Comparison of ENCODE assay signal across 18 cellular contexts in the genomic region with DNA sequence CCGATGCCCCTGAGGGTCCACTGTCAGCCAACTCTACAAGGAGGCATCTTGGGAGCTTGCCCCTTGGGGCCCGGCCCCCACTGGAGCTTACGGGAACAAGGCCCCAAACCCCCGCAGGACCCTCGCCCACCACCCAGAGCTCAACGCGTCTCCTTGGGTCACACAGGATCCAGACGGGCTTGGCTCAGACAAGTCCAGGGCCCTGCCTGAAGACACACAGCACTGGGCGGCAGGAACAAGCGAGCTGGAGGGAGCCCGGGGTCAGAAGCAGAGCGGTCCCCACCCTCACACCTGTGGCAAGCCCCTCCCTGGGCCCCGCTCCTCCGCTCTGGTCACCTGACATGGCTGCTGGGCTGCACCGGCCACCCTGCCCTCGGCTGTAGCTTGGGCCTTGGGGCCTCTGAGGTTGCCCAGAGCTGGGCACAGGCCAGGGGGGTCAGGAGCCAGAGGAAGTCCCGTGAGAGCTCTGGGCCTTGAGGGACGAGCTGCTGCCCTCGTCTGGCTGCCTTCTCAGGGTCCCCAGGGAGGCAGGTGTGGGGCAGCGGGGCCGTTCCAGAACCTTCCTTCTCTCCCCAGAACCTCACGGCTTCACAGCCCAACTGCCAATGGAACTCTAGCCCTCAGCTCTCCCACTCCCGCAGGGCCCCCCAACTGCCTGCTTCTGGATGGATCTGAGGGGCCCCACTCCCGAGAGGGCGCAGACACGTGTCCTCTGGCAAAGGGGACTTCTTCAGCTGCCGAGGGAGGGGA. TPM values are rescaled to one million over a fixed set of nuclear protein-coding genes. Genes with fewer than 3 reads are reported as not detected.
DNase-seq lines count a peak whose midpoint lies in the region; ATAC-seq and TF ChIP-seq lines count a peak whose summit lies in the region.
"Had no signal": no experiment of that assay in that cellular context is flagged by ENCODE, and none has a peak within 500 bp of the region (broad histone marks: within the 10 kb centered on the region; RNA-seq: fewer than 3 reads in every experiment).

Gene CCDC154 (minus strand): TSS at position 577 of the 750 bp plus-strand sequence. CDS start 234 bp downstream, at position 343.

- H3K4me1 Mint-ChIP-seq in IgD-negative memory B cell, result peaks cover 0 to 5% (median 0%) of the 10 kb centered on the region in 3 donors
- no peaks in the 10 kb centered on the region for H3K4me1 Mint-ChIP-seq in stimulated activated naive B cell treated with anti-CD40 and anti-IgM and Interleukin-4, amounts not matched to agents 10 μg/mL and 1 μg/mL and 100 μg/mL, for 72 hours
- no peaks in the 10 kb centered on the region for H3K4me1 Mint-ChIP-seq in activated CD8-positive, alpha-beta T cell treated with anti-CD3 and anti-CD28 coated beads for 36 hours (ENCODE audit: low read depth)
- H3K4me1 Mint-ChIP-seq: CD4-positive, CD25-positive, alpha-beta regulatory T cell had no signal

- ATAC-seq in left colon, result peak; percentile 16
- ATAC-seq in stimulated activated naive B cell treated with anti-CD40 and anti-IgM and Interleukin-4, amounts not matched to agents 10 μg/mL and 1 μg/mL and 100 μg/mL, for 72 hours (replicated peaks), result peak in 1 of 2 donors; percentile 26
- no peak for ATAC-seq in activated CD8-positive, alpha-beta T cell treated with anti-CD3 and anti-CD28 coated beads for 36 hours
- ATAC-seq: Right ventricle myocardium inferior had no signal

- intact Hi-C loops in left colon (cut with DNase I, micrococcal nuclease), result no loop called here
- intact Hi-C loops in activated CD8-positive, alpha-beta T cell treated with anti-CD3 and anti-CD28 coated beads for 36 hours (cut with micrococcal nuclease), result no loop called here

- H3K9me3 Mint-ChIP-seq in IgD-negative memory B cell, result no peaks in the 10 kb centered on the region
- H3K9me3 Mint-ChIP-seq in stimulated activated naive B cell treated with anti-CD40 and anti-IgM and Interleukin-4, amounts not matched to agents 10 μg/mL and 1 μg/mL and 100 μg/mL, for 72 hours, result no peaks in the 10 kb centered on the region
- no peaks in the 10 kb centered on the region for H3K9me3 Mint-ChIP-seq in activated CD8-positive, alpha-beta T cell treated with anti-CD3 and anti-CD28 coated beads for 36 hours
- H3K9me3 Mint-ChIP-seq: CD4-positive, CD25-positive, alpha-beta regulatory T cell had no signal

- H3K36me3 Mint-ChIP-seq in IgD-negative memory B cell, result peaks cover 1% of the 10 kb centered on the region
- H3K36me3 Mint-ChIP-seq in stimulated activated naive B cell treated with anti-CD40 and anti-IgM and Interleukin-4, amounts not matched to agents 10 μg/mL and 1 μg/mL and 100 μg/mL, for 72 hours, result peaks cover 17 to 18% of the 10 kb centered on the region in 2 donors
- no peaks in the 10 kb centered on the region for H3K36me3 Mint-ChIP-seq in activated CD8-positive, alpha-beta T cell treated with anti-CD3 and anti-CD28 coated beads for 36 hours (ENCODE audit: low read depth)
- H3K36me3 Mint-ChIP-seq: CD4-positive, CD25-positive, alpha-beta regulatory T cell had no signal

- CTCF ChIA-PET in activated CD8-positive, alpha-beta T cell treated with anti-CD3 and anti-CD28 coated beads for 36 hours (lab: Charles Lee), result interaction anchor here (1.1 kb wide), 1 partner anchor 128 kb away, joined by 3 read pairs; no protein-coding TSS in a partner anchor

- POLR2A ChIA-PET in activated CD8-positive, alpha-beta T cell treated with anti-CD3 and anti-CD28 coated beads for 36 hours (lab: Charles Lee), result interaction anchor here (1.3 kb wide), 1 partner anchor 15 kb away, joined by 3 read pairs; no protein-coding TSS in a partner anchor

- DNase-seq in GM20000 (ENCODE audit: low spot score) (peak; percentile 53), left colon (no peak), superior temporal gyrus (ENCODE audit: extremely low spot score) (no peak), GM03348 (ENCODE audit: low spot score) (no peak)
- no peak for DNase-seq in stimulated activated naive B cell treated with anti-CD40 and anti-IgM and Interleukin-4, amounts not matched to agents 10 μg/mL and 1 μg/mL and 100 μg/mL, for 72 hours
- DNase-seq in activated CD8-positive, alpha-beta T cell treated with anti-CD3 and anti-CD28 coated beads for 36 hours, result no peak
- DNase-seq in activated CD8-positive, alpha-beta memory T cell treated with anti-CD3 and anti-CD28 coated beads, Interleukin-2, amount 50 U/mL, for 4 hours, result no peak
- DNase-seq: CD4-positive, CD25-positive, alpha-beta regulatory T cell; DMS53; GOT3; NCI-H1417 treated with DMSO at 0.1 percent for 48 hours; NCI-H1930; NCI-H2171 treated with DMSO at 0.1 percent for 48 hours; NCI-H774; T-helper 1 cell had no signal

- peak within 1 kb of the TSS; percentile 71 to 99 (median 83) for H3K27ac Mint-ChIP-seq in IgD-negative memory B cell
- peak within 1 kb of the TSS; percentile 87 for H3K27ac Mint-ChIP-seq in stimulated activated naive B cell treated with anti-CD40 and anti-IgM and Interleukin-4, amounts not matched to agents 10 μg/mL and 1 μg/mL and 100 μg/mL, for 72 hours
- no peak within 1 kb of the TSS for H3K27ac Mint-ChIP-seq in activated CD8-positive, alpha-beta T cell treated with anti-CD3 and anti-CD28 coated beads for 36 hours
- H3K27ac Mint-ChIP-seq: CD4-positive, CD25-positive, alpha-beta regulatory T cell had no signal

- no peak for TF ChIP-seq CTCF in GM20000 (IDR thresholded peaks at IDR 0.05; ENCODE audit: extremely low read depth, missing control alignments)
- TF ChIP-seq CTCF in activated CD8-positive, alpha-beta T cell treated with anti-CD3 and anti-CD28 coated beads for 36 hours (IDR thresholded peaks at IDR 0.05), result no peak

- peak within 1 kb of the TSS; percentile 60 to 87 (median 84) for H3K4me3 Mint-ChIP-seq in IgD-negative memory B cell
- no peak within 1 kb of the TSS for H3K4me3 Mint-ChIP-seq in stimulated activated naive B cell treated with anti-CD40 and anti-IgM and Interleukin-4, amounts not matched to agents 10 μg/mL and 1 μg/mL and 100 μg/mL, for 72 hours
- H3K4me3 Mint-ChIP-seq in activated CD8-positive, alpha-beta T cell treated with anti-CD3 and anti-CD28 coated beads for 36 hours, result no peak within 1 kb of the TSS
- H3K4me3 Mint-ChIP-seq: CD4-positive, CD25-positive, alpha-beta regulatory T cell had no signal

- H3K27me3 Mint-ChIP-seq in IgD-negative memory B cell, result no peaks in the 10 kb centered on the region
- no peaks in the 10 kb centered on the region for H3K27me3 Mint-ChIP-seq in stimulated activated naive B cell treated with anti-CD40 and anti-IgM and Interleukin-4, amounts not matched to agents 10 μg/mL and 1 μg/mL and 100 μg/mL, for 72 hours
- no peaks in the 10 kb centered on the region for H3K27me3 Mint-ChIP-seq in activated CD8-positive, alpha-beta T cell treated with anti-CD3 and anti-CD28 coated beads for 36 hours
- H3K27me3 Mint-ChIP-seq: CD4-positive, CD25-positive, alpha-beta regulatory T cell had no signal

RNA-seq across cellular contexts. Expression of gene CCDC154, which starts in this region (rescaled TPM):
- 1.5 TPM for polyA plus RNA-seq in IgD-negative memory B cell
- total RNA-seq in left colon, result under 1 TPM; 0.55 to 0.59 TPM
- total RNA-seq in activated CD8-positive, alpha-beta T cell treated with anti-CD3 and anti-CD28 coated beads for 36 hours, result 1 to 10 TPM; 1.3 to 1.4 TPM
- total RNA-seq: HT-29 had no signal
- polyA plus RNA-seq: CD4-positive, CD25-positive, alpha-beta regulatory T cell had no signal

Comparison
In these comparisons a context has a peak if more than half of its experiments do, and no peak if none do; other contexts are left out.
1. Peak in ATAC-seq in left colon; RNA of the gene not detected or under 1 TPM.
2. H3K4me3 Mint-ChIP-seq: peak in IgD-negative memory B cell (4 of 4); none in stimulated activated naive B cell treated with anti-CD40 and anti-IgM and Interleukin-4, amounts not matched to agents 10 μg/mL and 1 μg/mL and 100 μg/mL, for 72 hours (0 of 2) and activated CD8-positive, alpha-beta T cell treated with anti-CD3 and anti-CD28 coated beads for 36 hours (single experiment).